Comparison of ENCODE assay signal across 8 cellular contexts in the genomic region with DNA sequence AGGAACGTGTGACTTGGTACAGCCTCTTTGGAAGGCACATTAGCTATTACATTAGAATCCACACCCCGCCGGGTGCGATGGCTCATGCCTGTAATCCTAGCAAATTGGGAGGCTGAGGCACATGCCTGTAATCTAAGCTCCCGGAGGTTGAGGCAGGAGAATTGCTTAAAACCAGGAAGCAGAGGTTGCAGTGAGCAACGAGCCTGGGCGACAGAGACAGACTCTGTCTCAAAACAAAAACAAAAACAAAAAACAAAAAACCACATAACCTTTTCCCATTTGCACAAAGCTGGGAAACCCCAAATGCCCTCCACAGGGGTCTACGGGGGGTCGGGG.
A peak's percentile ranks its signal among the peaks of the same experiment; 100 is the strongest.
DNase-seq lines count a peak whose midpoint lies in the region; ATAC-seq and TF ChIP-seq lines count a peak whose summit lies in the region.
"Not testable (repeated sequence)": the region's sequence is repeated elsewhere in the genome, so short reads cannot be mapped to it uniquely, and the experiment has no call there.

No MANE protein-coding gene starts in this region.

- not testable (repeated sequence) for ATAC-seq in activated naive CD8-positive, alpha-beta T cell treated with anti-CD3 and anti-CD28 coated beads, Interleukin-2, amount 10 ng/mL, durations not matched to agents 7 days and 5 days (ENCODE audit: low read depth)
- peak in 2 of 4 donors; percentile 15 to 26 for ATAC-seq in psoas muscle

- H3K27ac ChIP-seq in C4-2B (peak overlapping the region; percentile 97), RWPE1 (peak overlapping the region; percentile 93), psoas muscle (peak overlapping the region; percentile 94), uterus (peak overlapping the region; percentile 52 to 56)
- H3K27ac ChIP-seq in HEK293 (ENCODE audit: extremely low read depth, low read depth, low read length): not testable (repeated sequence)

- WGBS in psoas muscle, 3 donors: 21 to 48% (median 29%) methylated on average over 8 of the region's 9 CpGs

- peaks cover 32% of the 10 kb centered on the region for H3K4me1 Mint-ChIP-seq in activated CD4-positive, alpha-beta memory T cell treated with anti-CD3 and anti-CD28 coated beads, Interleukin-2, amount 10 ng/mL, durations not matched to agents 7 days and 5 days
- peaks cover 31% of the 10 kb centered on the region for H3K4me1 Mint-ChIP-seq in activated naive CD8-positive, alpha-beta T cell treated with anti-CD3 and anti-CD28 coated beads, Interleukin-2, amount 10 ng/mL, durations not matched to agents 7 days and 5 days
- H3K4me1 Mint-ChIP-seq in glutamatergic neuron (ENCODE audit: low read depth, unreplicated experiment): peaks cover 35% of the 10 kb centered on the region

- DNase-seq in RWPE1 (ENCODE audit: low spot score); activated CD4-positive, alpha-beta memory T cell treated with anti-CD3 and anti-CD28 coated beads, Interleukin-2, amount 10 ng/mL, durations not matched to agents 7 days and 5 days; activated naive CD8-positive, alpha-beta T cell treated with anti-CD3 and anti-CD28 coated beads, Interleukin-2, amount 10 ng/mL, durations not matched to agents 7 days and 5 days; glutamatergic neuron: not testable (repeated sequence)
- DNase-seq in psoas muscle (peak in 1 of 2 donors; percentile 52), uterus (peak in 1 of 2 donors; percentile 12)

- not testable (repeated sequence) for TF ChIP-seq CTCF in C4-2B (conservative IDR thresholded peaks at IDR 0.05); HEK293 (tag by site-specific recombination; IDR thresholded peaks at IDR 0.05); RWPE1 (conservative IDR thresholded peaks at IDR 0.05; ENCODE audit: low read depth); glutamatergic neuron (IDR thresholded peaks at IDR 0.05; ENCODE audit: partially characterized antibody, unreplicated experiment); psoas muscle (IDR thresholded peaks at IDR 0.05); uterus (IDR thresholded peaks at IDR 0.05)

- H3K4me1 ChIP-seq in HEK293 (ENCODE audit: control insufficient read depth, insufficient read depth, low read length): peaks cover 14% of the 10 kb centered on the region; the same call in 1 of the 2 replicates
- peaks cover 22% of the 10 kb centered on the region for H3K4me1 ChIP-seq in psoas muscle
- peaks cover 8 to 17% of the 10 kb centered on the region in 2 donors for H3K4me1 ChIP-seq in uterus

- intact Hi-C loops in psoas muscle (cut with DNase I); uterus (cut with DNase I; ENCODE audit: low total_unique reads): not testable (repeated sequence)

- H3K36me3 Mint-ChIP-seq in activated CD4-positive, alpha-beta memory T cell treated with anti-CD3 and anti-CD28 coated beads, Interleukin-2, amount 10 ng/mL, durations not matched to agents 7 days and 5 days (ENCODE audit: low read depth): peaks cover 42% of the 10 kb centered on the region
- peaks cover 18% of the 10 kb centered on the region for H3K36me3 Mint-ChIP-seq in activated naive CD8-positive, alpha-beta T cell treated with anti-CD3 and anti-CD28 coated beads, Interleukin-2, amount 10 ng/mL, durations not matched to agents 7 days and 5 days
- H3K36me3 Mint-ChIP-seq in glutamatergic neuron (ENCODE audit: unreplicated experiment): not testable (repeated sequence)

- peak overlapping the region; percentile 50 for H3K4me3 Mint-ChIP-seq in activated CD4-positive, alpha-beta memory T cell treated with anti-CD3 and anti-CD28 coated beads, Interleukin-2, amount 10 ng/mL, durations not matched to agents 7 days and 5 days
- peak overlapping the region; percentile 54 for H3K4me3 Mint-ChIP-seq in activated naive CD8-positive, alpha-beta T cell treated with anti-CD3 and anti-CD28 coated beads, Interleukin-2, amount 10 ng/mL, durations not matched to agents 7 days and 5 days
- H3K4me3 Mint-ChIP-seq in glutamatergic neuron (ENCODE audit: unreplicated experiment): peak overlapping the region; percentile 52

- not testable (repeated sequence) for H3K9me3 ChIP-seq in HEK293 (ENCODE audit: control insufficient read depth, insufficient read depth, low read depth, low read length); psoas muscle; uterus

- H3K27me3 ChIP-seq in psoas muscle (ENCODE audit: insufficient read depth in 3 of 3, low read length in 2 of 3); uterus: not testable (repeated sequence)

- not testable (repeated sequence) for H3K36me3 ChIP-seq in HEK293 (ENCODE audit: control insufficient read depth in 2 of 2, insufficient read depth in 1 of 2, low read length in 2 of 2); psoas muscle (ENCODE audit: insufficient read depth in 1 of 2, low read depth in 1 of 2); uterus

- CTCF ChIA-PET in HEK293 (lab: Yijun Ruan, JAX); RWPE1 (lab: Yijun Ruan, JAX); activated CD4-positive, alpha-beta memory T cell treated with anti-CD3 and anti-CD28 coated beads, Interleukin-2, amount 10 ng/mL, durations not matched to agents 7 days and 5 days (lab: Charles Lee): not testable (repeated sequence)

- H3K9me3 Mint-ChIP-seq in activated CD4-positive, alpha-beta memory T cell treated with anti-CD3 and anti-CD28 coated beads, Interleukin-2, amount 10 ng/mL, durations not matched to agents 7 days and 5 days; activated naive CD8-positive, alpha-beta T cell treated with anti-CD3 and anti-CD28 coated beads, Interleukin-2, amount 10 ng/mL, durations not matched to agents 7 days and 5 days; glutamatergic neuron (ENCODE audit: unreplicated experiment): not testable (repeated sequence)

- not testable (repeated sequence) for TF ChIP-seq POLR2A in uterus (IDR thresholded peaks at IDR 0.05)

- H3K27me3 Mint-ChIP-seq in activated CD4-positive, alpha-beta memory T cell treated with anti-CD3 and anti-CD28 coated beads, Interleukin-2, amount 10 ng/mL, durations not matched to agents 7 days and 5 days; activated naive CD8-positive, alpha-beta T cell treated with anti-CD3 and anti-CD28 coated beads, Interleukin-2, amount 10 ng/mL, durations not matched to agents 7 days and 5 days: not testable (repeated sequence)
- H3K27me3 Mint-ChIP-seq in glutamatergic neuron (ENCODE audit: unreplicated experiment): peaks cover 24% of the 10 kb centered on the region

- not testable (repeated sequence) for H3K4me3 ChIP-seq in HEK293 (ENCODE audit: low read depth, low read length); uterus
- H3K4me3 ChIP-seq in psoas muscle: peak overlapping the region; percentile 52

- peak overlapping the region; percentile 63 for H3K27ac Mint-ChIP-seq in activated CD4-positive, alpha-beta memory T cell treated with anti-CD3 and anti-CD28 coated beads, Interleukin-2, amount 10 ng/mL, durations not matched to agents 7 days and 5 days
- H3K27ac Mint-ChIP-seq in activated naive CD8-positive, alpha-beta T cell treated with anti-CD3 and anti-CD28 coated beads, Interleukin-2, amount 10 ng/mL, durations not matched to agents 7 days and 5 days; glutamatergic neuron (ENCODE audit: unreplicated experiment): not testable (repeated sequence)

- POLR2A ChIA-PET in HEK293 (lab: Yijun Ruan, JAX); activated naive CD8-positive, alpha-beta T cell treated with anti-CD3 and anti-CD28 coated beads, Interleukin-2, amount 10 ng/mL, durations not matched to agents 7 days and 5 days (lab: Charles Lee): not testable (repeated sequence)
- POLR2A ChIA-PET in RWPE1 (lab: Yijun Ruan, JAX; ENCODE audit: low non-redundant PET): interaction anchor here (0.6 kb wide), 1 partner anchor 12 kb away, joined by 4 read pairs; no protein-coding TSS in a partner anchor
- POLR2A ChIA-PET in activated CD4-positive, alpha-beta memory T cell treated with anti-CD3 and anti-CD28 coated beads, Interleukin-2, amount 10 ng/mL, durations not matched to agents 7 days and 5 days (lab: Charles Lee): interaction anchor here (1.4 kb wide), 1 partner anchor 10 kb away, joined by 3 read pairs; no protein-coding TSS in a partner anchor

TF ChIP-seq in HEK293, 187 proteins besides CTCF, POLR2A, EP300 and RAD21:
- TF ChIP-seq IKZF3 (tag by site-specific recombination; IDR thresholded peaks at IDR 0.05): peak; percentile 56; the same call in 1 of the 2 replicates
- TF ChIP-seq, protein P1, sequence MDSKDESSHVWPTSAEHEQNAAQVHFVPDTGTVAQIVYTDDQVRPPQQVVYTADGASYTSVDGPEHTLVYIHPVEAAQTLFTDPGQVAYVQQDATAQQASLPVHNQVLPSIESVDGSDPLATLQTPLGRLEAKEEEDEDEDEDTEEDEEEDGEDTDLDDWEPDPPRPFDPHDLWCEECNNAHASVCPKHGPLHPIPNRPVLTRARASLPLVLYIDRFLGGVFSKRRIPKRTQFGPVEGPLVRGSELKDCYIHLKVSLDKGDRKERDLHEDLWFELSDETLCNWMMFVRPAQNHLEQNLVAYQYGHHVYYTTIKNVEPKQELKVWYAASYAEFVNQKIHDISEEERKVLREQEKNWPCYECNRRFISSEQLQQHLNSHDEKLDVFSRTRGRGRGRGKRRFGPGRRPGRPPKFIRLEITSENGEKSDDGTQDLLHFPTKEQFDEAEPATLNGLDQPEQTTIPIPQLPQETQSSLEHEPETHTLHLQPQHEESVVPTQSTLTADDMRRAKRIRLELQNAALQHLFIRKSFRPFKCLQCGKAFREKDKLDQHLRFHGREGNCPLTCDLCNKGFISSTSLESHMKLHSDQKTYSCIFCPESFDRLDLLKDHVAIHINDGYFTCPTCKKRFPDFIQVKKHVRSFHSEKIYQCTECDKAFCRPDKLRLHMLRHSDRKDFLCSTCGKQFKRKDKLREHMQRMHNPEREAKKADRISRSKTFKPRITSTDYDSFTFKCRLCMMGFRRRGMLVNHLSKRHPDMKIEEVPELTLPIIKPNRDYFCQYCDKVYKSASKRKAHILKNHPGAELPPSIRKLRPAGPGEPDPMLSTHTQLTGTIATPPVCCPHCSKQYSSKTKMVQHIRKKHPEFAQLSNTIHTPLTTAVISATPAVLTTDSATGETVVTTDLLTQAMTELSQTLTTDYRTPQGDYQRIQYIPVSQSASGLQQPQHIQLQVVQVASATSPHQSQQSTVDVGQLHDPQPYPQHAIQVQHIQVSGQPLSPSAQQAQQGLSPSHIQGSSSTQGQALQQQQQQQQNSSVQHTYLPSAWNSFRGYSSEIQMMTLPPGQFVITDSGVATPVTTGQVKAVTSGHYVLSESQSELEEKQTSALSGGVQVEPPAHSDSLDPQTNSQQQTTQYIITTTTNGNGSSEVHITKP (tag by site-specific recombination; IDR thresholded peaks at IDR 0.05): peak; percentile 76
- peak; percentile 79 for TF ChIP-seq ZNF341 (tag by site-specific recombination; IDR thresholded peaks at IDR 0.05; ENCODE audit: low read depth)
- peak; percentile 44 for TF ChIP-seq ZNF335 (tag by site-specific recombination; conservative IDR thresholded peaks at IDR 0.05)
